ENCODE assay signal across 9 cellular contexts in genomic region chr13:21074601-21075302, GRCh38. TPM values are rescaled to one million over a fixed set of nuclear protein-coding genes. Genes with fewer than 3 reads are reported as not detected.
DNase-seq lines count a peak whose midpoint lies in the region; ATAC-seq and TF ChIP-seq lines count a peak whose summit lies in the region.
"Had no signal": no experiment of that assay in that cellular context is flagged by ENCODE, and none has a peak within 500 bp of the region (broad histone marks: within the 10 kb centered on the region; RNA-seq: fewer than 3 reads in every experiment).

No MANE protein-coding gene starts in this region.

- peak; percentile 20 for ATAC-seq in body of pancreas
- ATAC-seq in foreskin keratinocyte = no peak
- ATAC-seq in GM21825 (IDR thresholded peaks at IDR 0.05; ENCODE audit: unreplicated experiment) = no peak

- H3K9me3 ChIP-seq in AG04450 (ENCODE audit: control insufficient read depth, insufficient read depth, low read length) (peaks cover 5% of the 10 kb centered on the region; the same call in 1 of the 2 replicates), Loucy (ENCODE audit: insufficient read depth, low read depth, low read length) (no peaks in the 10 kb centered on the region), body of pancreas (no peaks in the 10 kb centered on the region), mucosa of stomach (ENCODE audit: control insufficient read depth, low read length) (no peaks in the 10 kb centered on the region)
- H3K9me3 ChIP-seq: SJSA1 had no signal

- peak overlapping the region; percentile 72 for H3K4me2 ChIP-seq in Loucy (ENCODE audit: low read depth, low read length, poor library complexity, severe bottlenecking)

- H3K27ac ChIP-seq in AG04450 (ENCODE audit: low read depth, low read length) (peak overlapping the region; percentile 31), body of pancreas (no peak overlapping the region), foreskin keratinocyte (no peak overlapping the region)
- H3K27ac ChIP-seq: SJSA1 had no signal

- no peaks in the 10 kb centered on the region for H3K27me3 ChIP-seq in AG04450 (ENCODE audit: control insufficient read depth, insufficient read depth, low read length)
- H3K27me3 ChIP-seq in Loucy (ENCODE audit: insufficient read depth, low read length, poor library complexity, severe bottlenecking) = no peaks in the 10 kb centered on the region
- H3K27me3 ChIP-seq in body of pancreas = no peaks in the 10 kb centered on the region
- peaks cover 5% of the 10 kb centered on the region for H3K27me3 ChIP-seq in mucosa of stomach (ENCODE audit: control insufficient read depth, insufficient read depth, low read length)
- no peaks in the 10 kb centered on the region for H3K27me3 ChIP-seq in foreskin keratinocyte
- H3K27me3 ChIP-seq: SJSA1 had no signal

- H2AFZ ChIP-seq in Loucy (ENCODE audit: low read length) = peak overlapping the region; percentile 62

- POLR2A ChIA-PET in AG04450 (lab: Yijun Ruan, JAX) = no interaction called here

- CTCF ChIA-PET in AG04450 (lab: Charles Lee) = no interaction called here

- H3K36me3 ChIP-seq in Loucy (ENCODE audit: insufficient read depth, low read length) (no peaks in the 10 kb centered on the region), body of pancreas (replicated peaks in 1 of 2; ENCODE audit: insufficient read depth in 1 of 2, low read depth in 2 of 2) (no peaks in the 10 kb centered on the region), mucosa of stomach (ENCODE audit: control insufficient read depth, insufficient read depth, low read length) (no peaks in the 10 kb centered on the region)
- H3K36me3 ChIP-seq: SJSA1 had no signal

- WGBS in body of pancreas, 2 donors = 50 to 55% methylated on average over 15 of the region's 15 CpGs

- no peak overlapping the region for H3K4me3 ChIP-seq in AG04450 (ENCODE audit: low read depth, low read length)
- H3K4me3 ChIP-seq in Loucy (ENCODE audit: low read length, poor library complexity, severe bottlenecking) = peak overlapping the region; percentile 71
- H3K4me3 ChIP-seq in body of pancreas = no peak overlapping the region
- H3K4me3 ChIP-seq in mucosa of stomach (ENCODE audit: low read length) = no peak overlapping the region
- H3K4me3 ChIP-seq: SJSA1 had no signal

- no peak for DNase-seq in AG04450 (ENCODE audit: low read depth, low spot score)
- peak in 1 of 4 donors; percentile 35 for DNase-seq in body of pancreas
- no peak for DNase-seq in foreskin keratinocyte
- no peak for DNase-seq in NCI-H1417 treated with DMSO at 0.1 percent for 48 hours (lab: John Stamatoyannopoulos, UW)
- DNase-seq in LoVo (ENCODE audit: low spot score) = no peak

- no peak for TF ChIP-seq POLR2A in body of pancreas (IDR thresholded peaks at IDR 0.05)

- TF ChIP-seq CTCF in AG04450 (IDR thresholded peaks at IDR 0.05; ENCODE audit: low read depth, low read length) (no peak), Loucy (conservative IDR thresholded peaks at IDR 0.05; ENCODE audit: low read length) (no peak), body of pancreas (IDR thresholded peaks at IDR 0.05) (no peak), foreskin keratinocyte (conservative IDR thresholded peaks at IDR 0.05) (no peak)

- peaks cover 15% of the 10 kb centered on the region for H3F3A ChIP-seq in Loucy (ENCODE audit: low read depth)

- H4K20me1 ChIP-seq in Loucy (ENCODE audit: insufficient read depth, low read length, poor library complexity, severe bottlenecking) = no peaks in the 10 kb centered on the region

- H3K4me1 ChIP-seq in Loucy (ENCODE audit: insufficient read depth, low read length, poor library complexity, severe bottlenecking) = peaks cover 32% of the 10 kb centered on the region
- peaks cover 5% of the 10 kb centered on the region for H3K4me1 ChIP-seq in body of pancreas
- H3K4me1 ChIP-seq in mucosa of stomach (ENCODE audit: control insufficient read depth, insufficient read depth, low read length) = peaks cover 6% of the 10 kb centered on the region
- peaks cover 3% of the 10 kb centered on the region for H3K4me1 ChIP-seq in foreskin keratinocyte

- H3K9me2 ChIP-seq in Loucy (replicated peaks; ENCODE audit: low read depth, low read length) = no peaks in the 10 kb centered on the region

- H3K9ac ChIP-seq in Loucy (ENCODE audit: low read depth, low read length, poor library complexity, severe bottlenecking) = peak overlapping the region; percentile 90
- peak overlapping the region; percentile 53 for H3K9ac ChIP-seq in mucosa of stomach (ENCODE audit: low read length)

- intact Hi-C loops in body of pancreas (cut with DNase I) = no loop called here

- no peaks in the 10 kb centered on the region for H3K79me2 ChIP-seq in Loucy (ENCODE audit: insufficient read depth, low read length)

RNA-seq across cellular contexts. Expression of gene LATS2, which starts 13.4 kb away (rescaled TPM):
- 19.3 and 21.7 TPM in 2 replicates for polyA plus RNA-seq in AG04450 (2011; rRNA removed)
- polyA minus RNA-seq in AG04450 (2011; rRNA and poly(A)+ RNA removed) = 31.4 and 33.0 TPM in 2 replicates
- 10 to 100 TPM; 12.2 to 17.5 TPM for total RNA-seq in body of pancreas
- total RNA-seq in foreskin keratinocyte = 12.0 and 12.6 TPM in 2 replicates
- 3.1 and 3.3 TPM in 2 replicates for polyA plus RNA-seq in foreskin keratinocyte
